7 cellular contexts compared by ENCODE assay signal in genomic region chr6:82767447-82767846, GRCh38.
"Had no signal": no experiment of that assay in that cellular context is flagged by ENCODE, and none has a peak within 500 bp of the region (broad histone marks: within the 10 kb centered on the region; RNA-seq: fewer than 3 reads in every experiment).

No MANE protein-coding gene starts in this region.

- H3K4me1 ChIP-seq: HAP-1 had no signal

- H3K27ac ChIP-seq: HL-60 had no signal

- H3K4me1 Mint-ChIP-seq: IgD-negative memory B cell had no signal

- ATAC-seq: HCT116, HepG2 had no signal

- DNase-seq: GOT3, HFFc6 had no signal

- H3K9me3 Mint-ChIP-seq: HFFc6, IgD-negative memory B cell had no signal

- H3K36me3 ChIP-seq: HAP-1 had no signal

- H3K27me3 Mint-ChIP-seq: IgD-negative memory B cell had no signal

- H3K4me3 Mint-ChIP-seq: HFFc6, IgD-negative memory B cell had no signal

- H3K27ac Mint-ChIP-seq: HFFc6, IgD-negative memory B cell had no signal

- H3K4me3 ChIP-seq: HAP-1 had no signal

- H3K9me3 ChIP-seq: HAP-1 had no signal

- H3K36me3 Mint-ChIP-seq: IgD-negative memory B cell had no signal
